32 cellular contexts compared by ENCODE assay signal in the genomic region with DNA sequence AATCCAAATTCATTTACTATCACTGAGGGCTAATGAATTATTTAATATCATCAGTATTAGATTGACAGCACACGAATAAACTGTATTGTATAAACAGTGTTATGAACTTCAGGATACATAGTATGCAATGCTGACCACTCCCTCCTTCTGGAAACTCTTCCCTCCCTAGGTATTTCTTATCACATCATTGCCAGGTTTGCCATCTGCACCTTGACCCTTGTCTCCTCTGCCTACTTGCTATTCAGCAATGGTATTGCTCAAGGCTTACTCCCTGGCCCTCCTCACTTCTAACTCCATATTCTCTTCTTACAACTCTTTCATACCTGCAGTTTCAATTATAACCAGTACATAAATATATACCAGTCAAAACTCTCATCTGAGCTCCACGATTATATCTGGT.
"Had no signal": no experiment of that assay in that cellular context is flagged by ENCODE, and none has a peak within 500 bp of the region (broad histone marks: within the 10 kb centered on the region; RNA-seq: fewer than 3 reads in every experiment).

No MANE protein-coding gene starts in this region.

- ATAC-seq: activated CD8-positive, alpha-beta T cell treated with anti-CD3 and anti-CD28 coated beads, Interleukin-2, amount 10 ng/mL, durations not matched to agents 7 days and 5 days; activated naive CD4-positive, alpha-beta T cell treated with anti-CD3 and anti-CD28 coated beads, Interleukin-2, amount 50 U/mL, for 72 hours; body of pancreas; Panc1 had no signal

- H3K27me3 Mint-ChIP-seq: activated T-cell treated with anti-CD3 and anti-CD28 coated beads, Interleukin-2, amount 50 U/mL, for 24 hours had no signal

- H3K4me1 ChIP-seq: adrenal gland, breast epithelium, SJCRH30 had no signal

- H3K36me3 ChIP-seq: adrenal gland, breast epithelium, SJCRH30 had no signal

- H3K27ac Mint-ChIP-seq: activated CD8-positive, alpha-beta T cell treated with anti-CD3 and anti-CD28 coated beads, Interleukin-2, amount 10 ng/mL, durations not matched to agents 7 days and 5 days; activated naive CD4-positive, alpha-beta T cell treated with anti-CD3 and anti-CD28 coated beads for 36 hours; activated T-cell treated with anti-CD3 and anti-CD28 coated beads, Interleukin-2, amount 50 U/mL, for 24 hours had no signal

- H3K9me3 Mint-ChIP-seq: activated naive CD4-positive, alpha-beta T cell treated with anti-CD3 and anti-CD28 coated beads for 36 hours; activated naive CD4-positive, alpha-beta T cell treated with anti-CD3 and anti-CD28 coated beads, Interleukin-2, amount 50 U/mL, for 72 hours; activated T-cell treated with anti-CD3 and anti-CD28 coated beads, Interleukin-2, amount 50 U/mL, for 24 hours had no signal

- H3K9me3 ChIP-seq: adrenal gland, body of pancreas, breast epithelium, SJCRH30 had no signal

- H3K27ac ChIP-seq: adrenal gland, body of pancreas, breast epithelium, SJCRH30, SK-N-MC, WERI-Rb-1 had no signal

- H3K27me3 ChIP-seq: adrenal gland, body of pancreas, breast epithelium, SJCRH30 had no signal

- H3K4me3 Mint-ChIP-seq: activated CD8-positive, alpha-beta T cell treated with anti-CD3 and anti-CD28 coated beads, Interleukin-2, amount 10 ng/mL, durations not matched to agents 7 days and 5 days; activated naive CD4-positive, alpha-beta T cell treated with anti-CD3 and anti-CD28 coated beads for 36 hours; activated T-cell treated with anti-CD3 and anti-CD28 coated beads, Interleukin-2, amount 50 U/mL, for 24 hours had no signal

- DNase-seq: activated CD4-positive, alpha-beta T cell treated with anti-CD3 and anti-CD28 coated beads for 1 hour; activated CD4-positive, alpha-beta T cell treated with anti-CD3 and anti-CD28 coated beads for 48 hours; activated CD4-positive, alpha-beta T cell treated with anti-CD3 and anti-CD28 coated beads, Interleukin-2, amount 50 U/mL, for 4 hours; activated CD4-positive, CD25-positive, alpha-beta regulatory T cell; activated CD8-positive, alpha-beta T cell treated with anti-CD3 and anti-CD28 coated beads, Interleukin-2, amount 10 ng/mL, durations not matched to agents 7 days and 5 days; activated gamma-delta T cell treated with Interleukin-2 at 50 U/mL for 16 hours; activated naive CD4-positive, alpha-beta T cell treated with anti-CD3 and anti-CD28 coated beads for 36 hours; activated T-cell treated with anti-CD3 and anti-CD28 coated beads, Interleukin-2, amount 50 U/mL, for 24 hours; adrenal gland; body of pancreas; Kasumi-1; KG1; MM.1S; NCI-H1092 treated with DMSO at 0.1 percent for 48 hours; NCI-H1417; NCI-H146; NCI-H187 treated with DMSO at 0.1 percent for 48 hours; NCI-H2081 treated with DMSO at 0.1 percent for 48 hours; NCI-H226; NCI-H446 treated with DMSO at 0.1 percent for 48 hours; NCI-H524; NCI-H69; NCI-H82; SHP77; SJCRH30; T1000; WERI-Rb-1 had no signal

- FAIRE-seq: astrocyte had no signal

- H3K4me3 ChIP-seq: adrenal gland, body of pancreas, breast epithelium, SJCRH30, SK-N-MC had no signal
